Comparison of ENCODE assay signal across 12 cellular contexts in genomic region chrX:115591856-115592842, GRCh38. TPM values are rescaled to one million over a fixed set of nuclear protein-coding genes. Genes with fewer than 3 reads are reported as not detected.
DNase-seq lines count a peak whose midpoint lies in the region; FAIRE-seq and TF ChIP-seq lines count a peak whose summit lies in the region.
"Had no signal": no experiment of that assay in that cellular context is flagged by ENCODE, and none has a peak within 500 bp of the region (broad histone marks: within the 10 kb centered on the region; RNA-seq: fewer than 3 reads in every experiment).

No MANE protein-coding gene starts in this region.

- H3K27me3 ChIP-seq in cardiac muscle cell (no peaks in the 10 kb centered on the region), neural progenitor cell (no peaks in the 10 kb centered on the region)

- H2AFZ ChIP-seq in neural progenitor cell (replicated peaks), result no peak overlapping the region

- intact Hi-C loops in cardiac septum (cut with DNase I), result no loop called here

- H3K27me3 Mint-ChIP-seq in neural progenitor cell (ENCODE audit: insufficient read depth, low read depth), result no peaks in the 10 kb centered on the region

- no peaks in the 10 kb centered on the region for H3K9me3 Mint-ChIP-seq in neural progenitor cell

- peaks cover 12% of the 10 kb centered on the region for H3K36me3 Mint-ChIP-seq in neural progenitor cell

- no peak overlapping the region for H3K4me3 Mint-ChIP-seq in neural progenitor cell

- no peak for TF ChIP-seq POLR2A in H54 (IDR thresholded peaks at IDR 0.05; ENCODE audit: low read depth, low read length)

- H3K27ac ChIP-seq in cardiac muscle cell, result peak overlapping the region; percentile 94
- H3K27ac ChIP-seq in neural progenitor cell, result no peak overlapping the region

- no peak overlapping the region for H3K9ac ChIP-seq in neural progenitor cell

- H3K27ac Mint-ChIP-seq in neural progenitor cell, result peak overlapping the region; percentile 38

- H3K4me1 Mint-ChIP-seq in neural progenitor cell, result peaks cover 35% of the 10 kb centered on the region

- H3K4me3 ChIP-seq in cardiac muscle cell, result no peak overlapping the region
- H3K4me3 ChIP-seq in epithelial cell of esophagus (ENCODE audit: low read length), result no peak overlapping the region
- no peak overlapping the region for H3K4me3 ChIP-seq in neural progenitor cell

- no peak overlapping the region for H3K4me2 ChIP-seq in neural progenitor cell

- H3K9me3 ChIP-seq in cardiac muscle cell (ENCODE audit: low read depth) (no peaks in the 10 kb centered on the region), neural progenitor cell (ENCODE audit: low read depth) (no peaks in the 10 kb centered on the region)

- DNase-seq in cardiac muscle cell (ENCODE audit: low read depth in 1 of 2, low spot score in 1 of 2) (no peak), cardiac septum (ENCODE audit: low spot score) (no peak), epithelial cell of esophagus (ENCODE audit: low read depth) (peak; percentile 70), neural progenitor cell (ENCODE audit: low spot score) (no peak), SKM-1 treated with dmso at 0.1 percent for 144 hours (lab: John Stamatoyannopoulos, UW; ENCODE audit: unreplicated experiment) (no peak), H54 (ENCODE audit: insufficient read length, low spot score) (no peak), kidney glomerular epithelial cell (lab: John Stamatoyannopoulos, UW) (no peak)
- no peak for DNase-seq in activated CD8-positive, alpha-beta memory T cell treated with anti-CD3 and anti-CD28 coated beads, Interleukin-2, amount 50 U/mL, for 48 hours
- DNase-seq: activated CD4-positive, alpha-beta T cell treated with anti-CD3 and anti-CD28 coated beads for 4 hours; activated naive CD4-positive, alpha-beta T cell treated with Interleukin-2 at 50 U/mL for 16 hours; MV-4-11; NCI-H774 had no signal

- H4K20me1 ChIP-seq in neural progenitor cell (ENCODE audit: low read depth), result no peaks in the 10 kb centered on the region

- TF ChIP-seq CTCF in cardiac muscle cell (IDR thresholded peaks at IDR 0.05; ENCODE audit: low read depth, low read length) (no peak), epithelial cell of esophagus (IDR thresholded peaks at IDR 0.05; ENCODE audit: insufficient read depth, low read depth, low read length, missing control alignments) (no peak), neural progenitor cell (IDR thresholded peaks at IDR 0.05) (no peak)

- H3K4me1 ChIP-seq in cardiac muscle cell (ENCODE audit: low read depth) (peaks cover 41% of the 10 kb centered on the region), neural progenitor cell (peaks cover 13% of the 10 kb centered on the region)

- no peak for FAIRE-seq in H54 (lab: Jason Lieb, UNC)

- H3K79me2 ChIP-seq in neural progenitor cell (ENCODE audit: low read depth), result peaks cover 82% of the 10 kb centered on the region

- H3F3A ChIP-seq in neural progenitor cell (ENCODE audit: low read depth), result no peaks in the 10 kb centered on the region

- H3K36me3 ChIP-seq in cardiac muscle cell (no peaks in the 10 kb centered on the region), neural progenitor cell (no peaks in the 10 kb centered on the region)

RNA-seq across cellular contexts. Expression of gene PLS3, which starts 31.2 kb away (rescaled TPM):
- total RNA-seq in cardiac muscle cell, result 114 and 140 TPM in 2 replicates
- 168 and 218 TPM in 2 replicates for polyA plus RNA-seq in cardiac muscle cell
- 50.3 TPM for total RNA-seq in cardiac septum
- 138 and 222 TPM in 2 replicates for total RNA-seq in neural progenitor cell (ENCODE audit: low replicate concordance)
